Comparison of ENCODE assay signal across 8 cellular contexts in the genomic region with DNA sequence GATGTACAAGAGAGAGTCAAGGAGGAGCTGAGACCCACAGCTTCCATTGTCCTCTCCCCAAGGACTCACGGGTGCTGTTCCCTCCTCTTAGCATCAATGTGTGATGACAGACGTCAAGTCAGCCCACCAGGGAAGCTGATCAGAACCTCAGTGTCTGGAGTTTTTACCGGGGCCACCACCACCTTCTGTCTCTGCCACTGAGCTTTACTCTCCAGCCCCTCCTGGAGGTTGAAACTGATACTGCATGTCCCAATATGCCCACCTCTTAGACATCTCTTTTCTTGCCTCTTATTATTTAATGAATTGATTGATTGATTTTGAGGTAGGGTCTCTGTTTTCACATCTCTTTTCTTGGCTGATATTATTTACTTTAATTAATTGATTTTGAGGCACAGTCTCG. TPM values are rescaled to one million over a fixed set of nuclear protein-coding genes. Genes with fewer than 3 reads are reported as not detected.
A peak's percentile ranks its signal among the peaks of the same experiment; 100 is the strongest.
DNase-seq lines count a peak whose midpoint lies in the region; ATAC-seq and TF ChIP-seq lines count a peak whose summit lies in the region.

No MANE protein-coding gene starts in this region.

- no peaks in the 10 kb centered on the region for H3K27me3 ChIP-seq in PC-9 (ENCODE audit: insufficient read depth, low read depth)

- peaks cover 7% of the 10 kb centered on the region; the same call in 1 of the 2 replicates for H3F3A ChIP-seq in PC-9 (ENCODE audit: insufficient read depth, low read depth)

- no peaks in the 10 kb centered on the region for H3K36me3 Mint-ChIP-seq in activated T-cell treated with anti-CD3 and anti-CD28 coated beads, Interleukin-2, amount 50 U/mL, for 4 hours (ENCODE audit: insufficient read depth)

- no peaks in the 10 kb centered on the region for H4K20me1 ChIP-seq in PC-9 (ENCODE audit: insufficient read depth)

- peak; percentile 81 for TF ChIP-seq CTCF in PC-9 (conservative IDR thresholded peaks at IDR 0.05)

- H3K9me3 ChIP-seq in PC-9 (ENCODE audit: insufficient read depth, low read depth): no peaks in the 10 kb centered on the region

- POLR2A ChIA-PET in PC-9 (lab: Charles Lee; ENCODE audit: unreplicated experiment): no interaction called here

- ATAC-seq in HG03439 (IDR thresholded peaks at IDR 0.05; ENCODE audit: unreplicated experiment) (peak; percentile 43), sciatic nerve (peak; percentile 36), HG03108 (IDR thresholded peaks at IDR 0.05; ENCODE audit: unreplicated experiment) (no peak)
- ATAC-seq in activated T-cell treated with anti-CD3 and anti-CD28 coated beads, Interleukin-2, amount 50 U/mL, for 4 hours: peak; percentile 53 to 66

- H3K27ac ChIP-seq in PC-9: no peak overlapping the region

- peaks cover 21% of the 10 kb centered on the region for H3K4me1 Mint-ChIP-seq in activated T-cell treated with anti-CD3 and anti-CD28 coated beads, Interleukin-2, amount 50 U/mL, for 4 hours (ENCODE audit: low read depth)

- H3K9me2 ChIP-seq in PC-9 (ENCODE audit: insufficient read depth): no peaks in the 10 kb centered on the region

- H3K4me2 ChIP-seq in PC-9: no peak overlapping the region

- H3K4me3 Mint-ChIP-seq in activated T-cell treated with anti-CD3 and anti-CD28 coated beads, Interleukin-2, amount 50 U/mL, for 4 hours: no peak overlapping the region

- H3K79me2 ChIP-seq in PC-9 (ENCODE audit: low read depth): no peaks in the 10 kb centered on the region

- no peaks in the 10 kb centered on the region for H3K36me3 ChIP-seq in PC-9 (ENCODE audit: low read depth)

- 0 out of 2 replicates have a peak, but pooled peaks cover 8% of the 10 kb centered on the region for H3K4me1 ChIP-seq in PC-9 (replicated peaks; ENCODE audit: insufficient read depth)

- intact Hi-C loops in PC-9 (cut with micrococcal nuclease; ENCODE audit: unreplicated experiment) (loop anchor here (5.0 kb wide), 1 partner anchor 339 kb away; no protein-coding TSS in a partner anchor), sciatic nerve (cut with DNase I) (no loop called here)

- no peak overlapping the region for H3K4me3 ChIP-seq in PC-9

- CTCF ChIA-PET in PC-9 (lab: Charles Lee): no interaction called here

- no peaks in the 10 kb centered on the region for H3K9me3 Mint-ChIP-seq in activated T-cell treated with anti-CD3 and anti-CD28 coated beads, Interleukin-2, amount 50 U/mL, for 4 hours

- H2AFZ ChIP-seq in PC-9: no peak overlapping the region

- H3K27me3 Mint-ChIP-seq in activated T-cell treated with anti-CD3 and anti-CD28 coated beads, Interleukin-2, amount 50 U/mL, for 4 hours (ENCODE audit: low read depth): no peaks in the 10 kb centered on the region

- BruUV-seq in PC-9 (replicated peaks; lab: Mats Ljungman, UMichigan): no TSS peak

- peak; percentile 53 for DNase-seq in GM03348 (ENCODE audit: low spot score)
- DNase-seq in PC-9: no peak
- DNase-seq in activated T-cell treated with anti-CD3 and anti-CD28 coated beads, Interleukin-2, amount 50 U/mL, for 4 hours: peak; percentile 62
- peak; percentile 50 for DNase-seq in foreskin melanocyte
- no peak for DNase-seq in sciatic nerve (ENCODE audit: low spot score)
- no peak for DNase-seq in ecto neural progenitor cell (ENCODE audit: low spot score)

RNA-seq across cellular contexts. Expression of gene AKAP17A, which starts 10.3 kb away (rescaled TPM):
- 28.3 and 29.2 TPM in 2 replicates for total RNA-seq in PC-9 (2021)
- 10 to 100 TPM; 56.3 to 62.6 (median 60.6) TPM for total RNA-seq in activated T-cell treated with anti-CD3 and anti-CD28 coated beads, Interleukin-2, amount 50 U/mL, for 4 hours
- 48.5 TPM for total RNA-seq in sciatic nerve

RNA-seq across cellular contexts. Expression of gene ASMT, which starts 33.7 kb away (rescaled TPM):
- total RNA-seq in PC-9 (2021): not detected in 2 replicates
- under 1 TPM in 1 of 3 donors, not detected in 2; 0.48 TPM for total RNA-seq in activated T-cell treated with anti-CD3 and anti-CD28 coated beads, Interleukin-2, amount 50 U/mL, for 4 hours
- 0.89 TPM for total RNA-seq in sciatic nerve

RNA-seq across cellular contexts. Expression of gene P2RY8, which starts 44.1 kb away (rescaled TPM):
- not detected in 2 replicates for total RNA-seq in PC-9 (2021)
- 10 to 100 TPM; 14.4 to 22.2 (median 18.4) TPM for total RNA-seq in activated T-cell treated with anti-CD3 and anti-CD28 coated beads, Interleukin-2, amount 50 U/mL, for 4 hours
- total RNA-seq in sciatic nerve: 2.5 TPM

Comparison
In these comparisons a context has a peak if more than half of its experiments do, and no peak if none do; other contexts are left out.
1. DNase-seq: peak in GM03348 (single experiment), activated T-cell treated with anti-CD3 and anti-CD28 coated beads, Interleukin-2, amount 50 U/mL, for 4 hours (single experiment) and foreskin melanocyte (single experiment); none in PC-9 (0 of 2), sciatic nerve (single experiment) and ecto neural progenitor cell (single experiment).